17 cellular contexts compared by ENCODE assay signal in genomic region chr1:101187287-101187686, GRCh38.
DNase-seq lines count a peak whose midpoint lies in the region; ATAC-seq, FAIRE-seq and TF ChIP-seq lines count a peak whose summit lies in the region.
"Had no signal": no experiment of that assay in that cellular context is flagged by ENCODE, and none has a peak within 500 bp of the region (broad histone marks: within the 10 kb centered on the region; RNA-seq: fewer than 3 reads in every experiment).

No MANE protein-coding gene starts in this region.

- H3K4me1 ChIP-seq in RWPE2 (ENCODE audit: insufficient read depth, poor library complexity, severe bottlenecking) = peaks cover 17% of the 10 kb centered on the region
- no peaks in the 10 kb centered on the region for H3K4me1 ChIP-seq in effector memory CD4-positive, alpha-beta T cell (ENCODE audit: control insufficient read depth, insufficient read depth, low read length, poor library complexity, severe bottlenecking)

- no peak for TF ChIP-seq POLR2A in H54 (IDR thresholded peaks at IDR 0.05; ENCODE audit: low read depth, low read length)

- DNase-seq in AG20443 (ENCODE audit: low spot score) (peak; percentile 23), DMS53 (lab: John Stamatoyannopoulos, UW) (peak; percentile 43), RWPE2 (ENCODE audit: low spot score) (no peak), epithelial cell of prostate (ENCODE audit: low read depth, low spot score) (no peak), H54 (ENCODE audit: insufficient read length, low spot score) (no peak)
- DNase-seq in effector memory CD4-positive, alpha-beta T cell = no peak
- DNase-seq: activated naive CD8-positive, alpha-beta T cell treated with anti-CD3 and anti-CD28 coated beads, Interleukin-2, amount 10 ng/mL, durations not matched to agents 7 days and 5 days; GF-D8; NCI-H2107; NCI-H774; right cardiac atrium; stimulated activated CD4-positive, alpha-beta T cell treated with anti-CD3 and anti-CD28 coated beads, Interleukin-2, amount 100 ng/mL, for 24 hours; T-helper 9 cell; trophoblast cell had no signal

- H3K27me3 ChIP-seq in RWPE2 (ENCODE audit: insufficient read depth, poor library complexity, severe bottlenecking) = no peaks in the 10 kb centered on the region
- no peaks in the 10 kb centered on the region for H3K27me3 ChIP-seq in effector memory CD4-positive, alpha-beta T cell (replicated peaks; ENCODE audit: control insufficient read depth, insufficient read depth, low read length, poor library complexity, severe bottlenecking)
- H3K27me3 ChIP-seq: esophagus muscularis mucosa had no signal

- H3K27ac ChIP-seq in RWPE2 (ENCODE audit: poor library complexity, severe bottlenecking) (peak overlapping the region; percentile 56), epithelial cell of prostate (peak overlapping the region; percentile 67)
- H3K27ac ChIP-seq in effector memory CD4-positive, alpha-beta T cell (ENCODE audit: insufficient read depth, low read length, poor library complexity, severe bottlenecking) = no peak overlapping the region
- H3K27ac ChIP-seq: esophagus muscularis mucosa had no signal

- no peaks in the 10 kb centered on the region for H3K36me3 ChIP-seq in RWPE2 (ENCODE audit: low read depth)
- no peaks in the 10 kb centered on the region for H3K36me3 ChIP-seq in effector memory CD4-positive, alpha-beta T cell (ENCODE audit: control insufficient read depth, insufficient read depth, low read length)
- H3K36me3 ChIP-seq: esophagus muscularis mucosa had no signal

- no peak for FAIRE-seq in H54 (lab: Jason Lieb, UNC)

- no peaks in the 10 kb centered on the region for H3K9me3 ChIP-seq in RWPE2 (ENCODE audit: severe bottlenecking)
- H3K9me3 ChIP-seq in effector memory CD4-positive, alpha-beta T cell (ENCODE audit: control insufficient read depth, low read length) = no peaks in the 10 kb centered on the region
- H3K9me3 ChIP-seq: esophagus muscularis mucosa had no signal

- ATAC-seq in RWPE2 (ENCODE audit: low read depth) (peak; percentile 71), HG02970 (IDR thresholded peaks at IDR 0.05; ENCODE audit: low FRiP score, unreplicated experiment) (no peak), GM18867 (IDR thresholded peaks at IDR 0.05; ENCODE audit: unreplicated experiment) (no peak)

- no peak overlapping the region for H3K4me3 ChIP-seq in RWPE2 (ENCODE audit: severe bottlenecking)
- H3K4me3 ChIP-seq in effector memory CD4-positive, alpha-beta T cell (ENCODE audit: insufficient read depth, low read depth, low read length, poor library complexity, severe bottlenecking) = no peak overlapping the region
- H3K4me3 ChIP-seq: esophagus muscularis mucosa had no signal

- no peak for TF ChIP-seq CTCF in RWPE2 (IDR thresholded peaks at IDR 0.05; ENCODE audit: poor library complexity, severe bottlenecking)

Comparison
In these comparisons a context has a peak if more than half of its experiments do, and no peak if none do; other contexts are left out.
1. DNase-seq: peak in AG20443 (single experiment) and DMS53 (single experiment); none in RWPE2 (single experiment), epithelial cell of prostate (single experiment), H54 (single experiment) and effector memory CD4-positive, alpha-beta T cell (0 of 3).